1 cellular context compared by ENCODE assay signal in the genomic region with DNA sequence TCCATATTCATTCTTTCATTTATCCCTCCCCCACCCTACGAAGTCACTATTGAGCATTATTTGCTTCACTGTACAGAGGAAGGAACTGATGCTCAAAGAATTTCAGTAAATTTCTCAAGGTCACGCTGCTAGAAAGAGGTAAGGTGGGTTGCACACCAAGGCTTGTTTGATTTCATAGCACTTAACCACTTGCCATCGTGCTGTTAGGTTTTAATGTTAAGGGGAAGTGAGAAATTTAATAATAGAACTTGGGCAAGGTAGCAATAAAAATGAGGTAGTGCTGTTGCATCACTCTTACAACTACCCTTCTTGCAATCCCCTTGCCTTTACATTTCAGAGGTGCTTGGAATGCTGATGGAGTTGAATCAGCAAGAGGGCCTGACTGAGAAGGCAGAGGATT.
TF ChIP-seq lines count a peak whose summit lies in the region.

No MANE protein-coding gene starts in this region.

TF ChIP-seq in GM12878, 131 proteins besides CTCF, POLR2A, EP300 and RAD21 (continued from another document):
- TF ChIP-seq BMI1 (IDR thresholded peaks at IDR 0.05; ENCODE audit: borderline replicate concordance) (no peak), ESRRA (IDR thresholded peaks at IDR 0.05; ENCODE audit: low read length) (peak; percentile 77; the same call in 1 of the 2 replicates), SMAD5 (IDR thresholded peaks at IDR 0.05; ENCODE audit: low read depth) (no peak)
